In the genomic region with DNA sequence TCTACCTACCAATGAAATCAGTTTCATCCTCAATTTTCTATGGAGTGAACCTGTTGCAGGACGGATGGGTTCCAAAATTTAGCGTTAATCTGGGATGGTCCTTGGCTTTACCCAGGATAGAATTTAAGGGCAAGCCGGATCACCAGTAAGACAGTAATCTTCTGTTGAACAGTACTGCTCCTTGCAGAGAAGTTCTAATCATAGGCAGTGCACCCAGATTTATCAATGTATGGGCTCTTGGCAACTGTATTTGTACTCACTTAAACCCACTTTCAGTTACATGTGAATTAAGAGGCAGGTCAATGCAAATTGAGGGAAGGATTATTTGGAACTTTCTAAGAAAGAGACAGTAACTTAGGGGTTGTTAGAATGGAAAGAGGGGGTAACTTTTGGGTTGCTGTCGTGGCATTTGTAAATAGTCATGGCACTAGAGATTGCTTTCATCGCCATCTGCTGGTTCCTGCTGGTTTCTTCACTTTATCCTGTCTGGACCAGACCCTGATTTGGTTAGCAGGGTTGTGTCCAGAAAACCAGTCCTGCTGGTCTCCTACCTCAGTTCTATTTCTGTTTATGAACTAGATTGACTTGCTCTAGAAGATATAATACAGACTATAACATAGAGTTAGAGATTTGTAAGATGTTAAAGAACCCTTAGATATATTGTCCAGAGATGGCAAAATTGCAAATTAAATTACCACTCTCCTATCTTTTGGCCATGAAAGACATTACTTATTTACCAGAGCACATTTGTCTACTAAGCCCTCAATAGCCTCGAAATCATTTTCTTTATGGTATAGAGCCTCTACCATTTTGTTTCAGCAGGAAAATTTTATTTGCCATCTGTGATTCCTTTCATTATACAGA, we compare ENCODE assay signal across 9 cellular contexts.
DNase-seq lines count a peak whose midpoint lies in the region; ATAC-seq, FAIRE-seq and TF ChIP-seq lines count a peak whose summit lies in the region.
"Had no signal": no experiment of that assay in that cellular context is flagged by ENCODE, and none has a peak within 500 bp of the region (broad histone marks: within the 10 kb centered on the region; RNA-seq: fewer than 3 reads in every experiment).

No MANE protein-coding gene starts in this region.

- H3K4me1 Mint-ChIP-seq in CD8-positive, alpha-beta T cell (ENCODE audit: low read depth) = no peaks in the 10 kb centered on the region

- TF ChIP-seq CTCF in CD8-positive, alpha-beta T cell (IDR thresholded peaks at IDR 0.05) = peak; percentile 57
- TF ChIP-seq CTCF in LNCAP (IDR thresholded peaks at IDR 0.05) (peak; percentile 80), VCaP (conservative IDR thresholded peaks at IDR 0.05) (peak; percentile 82), fibroblast of mammary gland (conservative IDR thresholded peaks at IDR 0.05; ENCODE audit: control insufficient read depth, insufficient read depth, low read depth, low read length) (peak; percentile 79), prostate gland (IDR thresholded peaks at IDR 0.05) (peak in 3 of 4 experiments; percentile 42 to 53 (median 42))

- intact Hi-C loops in CD8-positive, alpha-beta T cell (cut with DNase I, micrococcal nuclease) = loop anchor here (1.0 to 10.0 kb wide), 4 partner anchors 346 to 1357 kb away; no protein-coding TSS in a partner anchor
- intact Hi-C loops in prostate gland (cut with DNase I) = no loop called here

- H3K4me3 ChIP-seq in CD8-positive, alpha-beta T cell (ENCODE audit: low read depth, low read length) = no peak overlapping the region
- H3K4me3 ChIP-seq in fibroblast of mammary gland (ENCODE audit: control insufficient read depth, low read depth, low read length) (no peak overlapping the region), prostate gland (no peak overlapping the region)

- ATAC-seq in CD8-positive, alpha-beta T cell = no peak

- no peak overlapping the region for H3K27ac ChIP-seq in CD8-positive, alpha-beta T cell (ENCODE audit: low read depth, low read length)
- H3K27ac ChIP-seq in VCaP = no peak overlapping the region
- no peak overlapping the region for H3K27ac ChIP-seq in prostate gland
- H3K27ac ChIP-seq: neutrophil had no signal

- H3K27me3 Mint-ChIP-seq in CD8-positive, alpha-beta T cell (ENCODE audit: low read depth) = no peaks in the 10 kb centered on the region

- TF ChIP-seq POLR2A in prostate gland (IDR thresholded peaks at IDR 0.05) = no peak

- H3K4me3 Mint-ChIP-seq in CD8-positive, alpha-beta T cell = no peak overlapping the region

- H3K36me3 Mint-ChIP-seq in CD8-positive, alpha-beta T cell = no peaks in the 10 kb centered on the region

- POLR2A ChIA-PET in CD8-positive, alpha-beta T cell (lab: Charles Lee) = no interaction called here

- no peaks in the 10 kb centered on the region for H3K36me3 ChIP-seq in CD8-positive, alpha-beta T cell (ENCODE audit: insufficient read depth, low read length)
- no peaks in the 10 kb centered on the region for H3K36me3 ChIP-seq in prostate gland
- H3K36me3 ChIP-seq: neutrophil had no signal

- peaks cover 6% of the 10 kb centered on the region for H3K9me3 Mint-ChIP-seq in CD8-positive, alpha-beta T cell

- no peaks in the 10 kb centered on the region for H3K9me3 ChIP-seq in CD8-positive, alpha-beta T cell (ENCODE audit: low read length)
- H3K9me3 ChIP-seq in prostate gland = no peaks in the 10 kb centered on the region
- H3K9me3 ChIP-seq: neutrophil had no signal

- H3K4me1 ChIP-seq in CD8-positive, alpha-beta T cell (ENCODE audit: insufficient read depth, low read length) = no peaks in the 10 kb centered on the region
- H3K4me1 ChIP-seq in prostate gland (replicated peaks) = peaks cover 3% of the 10 kb centered on the region

- H3K27me3 ChIP-seq in CD8-positive, alpha-beta T cell (ENCODE audit: insufficient read depth, low read length) = no peaks in the 10 kb centered on the region
- no peaks in the 10 kb centered on the region for H3K27me3 ChIP-seq in prostate gland (replicated peaks; ENCODE audit: insufficient read depth)
- H3K27me3 ChIP-seq: neutrophil had no signal

- peak in 2 of 7 experiments; percentile 16 to 17 for DNase-seq in CD8-positive, alpha-beta T cell
- DNase-seq in GM19239 (ENCODE audit: insufficient read length, low spot score) (peak; percentile 7), fibroblast of mammary gland (ENCODE audit: low read depth) (peak; percentile 57), prostate gland (ENCODE audit: low spot score) (peak; percentile 27), ecto neural progenitor cell (ENCODE audit: low spot score) (no peak), GOT3 (lab: John Stamatoyannopoulos, UW) (no peak)

- no peak overlapping the region for H3K27ac Mint-ChIP-seq in CD8-positive, alpha-beta T cell

- WGBS in prostate gland = 61% methylated on average over 6 of the region's 6 CpGs

- CTCF ChIA-PET in CD8-positive, alpha-beta T cell (lab: Charles Lee) = interaction anchor here (1.2 kb wide), 1 partner anchor 346 kb away, joined by 3 read pairs; no protein-coding TSS in a partner anchor

- peak; percentile 93 for FAIRE-seq in GM19239 (lab: Jason Lieb, UNC)

Comparison
In these comparisons a context has a peak if more than half of its experiments do, and no peak if none do; other contexts are left out.
1. DNase-seq: peak in GM19239 (single experiment), fibroblast of mammary gland (single experiment) and prostate gland (single experiment); none in ecto neural progenitor cell (single experiment) and GOT3 (single experiment).
2. Peak in every context shown above with its lines, with median percentiles within 50 percentile points of each other: CTCF ChIP-seq.